Comparison of ENCODE assay signal across 1 cellular context in genomic region chr10:100923580-100923979, GRCh38.
TF ChIP-seq lines count a peak whose summit lies in the region.

No MANE protein-coding gene starts in this region.

TF ChIP-seq in SK-N-SH treated with all-trans-retinoic acid at 6 μM for 48 hours, 23 proteins besides CTCF, POLR2A, EP300 and RAD21 (continued from another document):
- no peak for TF ChIP-seq PPARA (CRISPR knock-in tag; IDR thresholded peaks at IDR 0.05; ENCODE audit: borderline replicate concordance)
- TF ChIP-seq ARNTL (CRISPR knock-in tag; IDR thresholded peaks at IDR 0.05; ENCODE audit: borderline replicate concordance, low read depth), result no peak
- no peak for TF ChIP-seq TOX (CRISPR knock-in tag; IDR thresholded peaks at IDR 0.05; ENCODE audit: borderline replicate concordance)
- no peak for TF ChIP-seq SNAI2 (CRISPR knock-in tag; IDR thresholded peaks at IDR 0.05)
- no peak for TF ChIP-seq PATZ1 (CRISPR knock-in tag; IDR thresholded peaks at IDR 0.05; ENCODE audit: borderline replicate concordance)
- no peak for TF ChIP-seq CSDC2 (CRISPR knock-in tag; IDR thresholded peaks at IDR 0.05)
